Comparison of ENCODE assay signal across 7 cellular contexts in genomic region chr5:115282131-115282530, GRCh38.
"Had no signal": no experiment of that assay in that cellular context is flagged by ENCODE, and none has a peak within 500 bp of the region (broad histone marks: within the 10 kb centered on the region; RNA-seq: fewer than 3 reads in every experiment).

No MANE protein-coding gene starts in this region.

- H3K9ac ChIP-seq: KMS-11 had no signal

- ATAC-seq: HepG2 had no signal

- H3K27ac ChIP-seq: HL-60, KMS-11 had no signal

- DNase-seq: IMR-90, KBM-7, KG1 had no signal

- FAIRE-seq: HepG2, HTR-8/SVneo had no signal

- H3K4me2 ChIP-seq: KMS-11 had no signal
